In the genomic region with DNA sequence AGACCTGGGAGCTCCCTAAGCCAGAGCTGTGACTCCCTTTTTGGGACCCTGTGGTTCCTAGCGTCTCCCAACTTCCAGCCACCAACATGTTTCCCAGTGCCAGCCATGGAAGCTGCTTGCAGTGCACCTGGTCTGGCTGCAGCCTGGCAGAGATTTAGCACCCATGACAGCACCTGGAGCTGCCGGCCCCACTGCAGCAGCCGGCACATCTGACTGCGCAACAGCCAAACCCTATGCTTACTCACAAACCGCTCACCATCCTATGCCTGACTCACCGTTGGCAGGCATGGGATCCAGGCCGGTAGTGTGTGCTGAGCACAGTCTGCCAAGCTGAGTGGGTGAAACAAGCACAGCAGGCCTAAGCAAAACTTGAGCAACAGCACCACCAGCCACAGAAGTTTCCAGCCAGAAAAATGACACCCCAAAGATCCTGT, we compare ENCODE assay signal across 13 cellular contexts.
DNase-seq lines count a peak whose midpoint lies in the region; FAIRE-seq and TF ChIP-seq lines count a peak whose summit lies in the region.
"Had no signal": no experiment of that assay in that cellular context is flagged by ENCODE, and none has a peak within 500 bp of the region (broad histone marks: within the 10 kb centered on the region; RNA-seq: fewer than 3 reads in every experiment).

No MANE protein-coding gene starts in this region.

- H3K36me3 ChIP-seq in bronchial epithelial cell (ENCODE audit: control insufficient read depth, insufficient read depth, low read length), result no peaks in the 10 kb centered on the region
- H3K36me3 ChIP-seq in vagina, result no peaks in the 10 kb centered on the region

- FAIRE-seq in bronchial epithelial cell (lab: Jason Lieb, UNC), result peak; percentile 47

- intact Hi-C loops in vagina (cut with DNase I), result no loop called here

- H3K9me3 ChIP-seq in vagina, result no peaks in the 10 kb centered on the region

- peak; percentile 24 for TF ChIP-seq CTCF in bronchial epithelial cell (IDR thresholded peaks at IDR 0.05; ENCODE audit: insufficient read depth, low read length, severe bottlenecking)
- no peak for TF ChIP-seq CTCF in vagina (IDR thresholded peaks at IDR 0.05)

- no peaks in the 10 kb centered on the region for H3K4me1 ChIP-seq in vagina

- DNase-seq in COLO668 (lab: John Stamatoyannopoulos, UW; ENCODE audit: unreplicated experiment), result peak; percentile 55
- DNase-seq in NCI-H460 (ENCODE audit: extremely low read depth, low read depth), result peak; percentile 15
- peak; percentile 99 for DNase-seq in bronchial epithelial cell (ENCODE audit: low read depth)
- peak; percentile 84 for DNase-seq in kidney glomerular epithelial cell (lab: John Stamatoyannopoulos, UW)
- no peak for DNase-seq in globus pallidus (ENCODE audit: low spot score)
- no peak for DNase-seq in vagina (ENCODE audit: extremely low spot score in 2 of 2)
- no peak for DNase-seq in mucosa of gallbladder (ENCODE audit: low spot score)
- no peak for DNase-seq in NCI-H82 treated with DMSO at 0.1 percent for 48 hours (lab: John Stamatoyannopoulos, UW; ENCODE audit: unreplicated experiment)
- DNase-seq: activated CD8-positive, alpha-beta memory T cell treated with anti-CD3 and anti-CD28 coated beads, Interleukin-2, amount 10 ng/mL, durations not matched to agents 7 days and 5 days; activated naive CD8-positive, alpha-beta T cell treated with anti-CD3 and anti-CD28 coated beads, Interleukin-2, amount 10 ng/mL, durations not matched to agents 7 days and 5 days; effector CD4-positive, alpha-beta T cell; MV-4-11 had no signal

- no peak overlapping the region for H3K27ac ChIP-seq in vagina
- H3K27ac ChIP-seq: C4-2B had no signal

- H3K27me3 ChIP-seq in bronchial epithelial cell (ENCODE audit: control insufficient read depth, insufficient read depth, low read length), result no peaks in the 10 kb centered on the region
- H3K27me3 ChIP-seq in vagina, result no peaks in the 10 kb centered on the region

- H3K4me3 ChIP-seq in bronchial epithelial cell (ENCODE audit: low read depth, low read length) (no peak overlapping the region), vagina (no peak overlapping the region)

- no peak for TF ChIP-seq POLR2A in vagina (IDR thresholded peaks at IDR 0.05)

Comparison
In these comparisons a context has a peak if more than half of its experiments do, and no peak if none do; other contexts are left out.
1. DNase-seq: peak in COLO668 (single experiment), NCI-H460 (single experiment), bronchial epithelial cell (single experiment) and kidney glomerular epithelial cell (single experiment); none in globus pallidus (single experiment), vagina (0 of 2), mucosa of gallbladder (single experiment) and NCI-H82 treated with DMSO at 0.1 percent for 48 hours (single experiment).